ENCODE assay signal across 9 cellular contexts in genomic region chr4:40193018-40193571, GRCh38. TPM values are rescaled to one million over a fixed set of nuclear protein-coding genes. Genes with fewer than 3 reads are reported as not detected.
DNase-seq lines count a peak whose midpoint lies in the region; ATAC-seq, FAIRE-seq and TF ChIP-seq lines count a peak whose summit lies in the region.
"Had no signal": no experiment of that assay in that cellular context is flagged by ENCODE, and none has a peak within 500 bp of the region (broad histone marks: within the 10 kb centered on the region; RNA-seq: fewer than 3 reads in every experiment).

No MANE protein-coding gene starts in this region.

- ATAC-seq in GM18870 (IDR thresholded peaks at IDR 0.05; ENCODE audit: unreplicated experiment), result peak; percentile 24
- peak; percentile 27 for ATAC-seq in HG02623 (IDR thresholded peaks at IDR 0.05; ENCODE audit: unreplicated experiment)
- ATAC-seq in PC-3, result no peak
- peak in 1 of 2 donors; percentile 5 for ATAC-seq in natural killer cell treated with Interleukin-12 subunit alpha and Interleukin-12 subunit beta and Interleukin-15 and Interleukin-18, amount 100 ng/mL, for 72 hours

- peak overlapping the region; percentile 99 for H3K4me3 Mint-ChIP-seq in natural killer cell treated with Interleukin-12 subunit alpha and Interleukin-12 subunit beta and Interleukin-15 and Interleukin-18, amount 100 ng/mL, for 72 hours

- no peaks in the 10 kb centered on the region for H4K20me1 ChIP-seq in PC-3 (ENCODE audit: low read length)

- WGBS in sigmoid colon, 2 donors, result 20 to 23% methylated on average over 11 of the region's 11 CpGs

- intact Hi-C loops in PC-3 (cut with micrococcal nuclease) (no loop called here), sigmoid colon (cut with DNase I) (no loop called here)

- H3K4me3 ChIP-seq in PC-3 (ENCODE audit: low read length), result no peak overlapping the region
- H3K4me3 ChIP-seq in sigmoid colon, result no peak overlapping the region

- no peaks in the 10 kb centered on the region for H3K9me2 ChIP-seq in PC-3 (replicated peaks; ENCODE audit: low read length)

- POLR2A ChIA-PET in PC-3 (lab: Charles Lee; ENCODE audit: unreplicated experiment), result no interaction called here

- H2AFZ ChIP-seq in PC-3 (ENCODE audit: low read length), result no peak overlapping the region

- H3K27me3 Mint-ChIP-seq in natural killer cell treated with Interleukin-12 subunit alpha and Interleukin-12 subunit beta and Interleukin-15 and Interleukin-18, amount 100 ng/mL, for 72 hours, result no peaks in the 10 kb centered on the region

- no peak for FAIRE-seq in D721Med (lab: Jason Lieb, UNC)
- FAIRE-seq: keratinocyte had no signal

- H3K79me2 ChIP-seq in PC-3 (ENCODE audit: low read length), result no peaks in the 10 kb centered on the region

- no peaks in the 10 kb centered on the region for H3K9me3 Mint-ChIP-seq in natural killer cell treated with Interleukin-12 subunit alpha and Interleukin-12 subunit beta and Interleukin-15 and Interleukin-18, amount 100 ng/mL, for 72 hours

- H3K9me3 ChIP-seq in PC-3 (ENCODE audit: low read length) (no peaks in the 10 kb centered on the region), sigmoid colon (no peaks in the 10 kb centered on the region)

- CTCF ChIA-PET in PC-3 (lab: Charles Lee), result no interaction called here

- H3K4me2 ChIP-seq in PC-3 (ENCODE audit: low read length), result no peak overlapping the region

- H3K27ac Mint-ChIP-seq in natural killer cell treated with Interleukin-12 subunit alpha and Interleukin-12 subunit beta and Interleukin-15 and Interleukin-18, amount 100 ng/mL, for 72 hours, result peak overlapping the region; percentile 98

- no TSS peak for BruUV-seq in PC-3 (replicated peaks; lab: Mats Ljungman, UMichigan)

- no peak for TF ChIP-seq POLR2A in sigmoid colon (IDR thresholded peaks at IDR 0.05)

- H3K9ac ChIP-seq in PC-3 (ENCODE audit: low read length), result peak overlapping the region; percentile 84

- peaks cover 11% of the 10 kb centered on the region for H3K36me3 Mint-ChIP-seq in natural killer cell treated with Interleukin-12 subunit alpha and Interleukin-12 subunit beta and Interleukin-15 and Interleukin-18, amount 100 ng/mL, for 72 hours

- peaks cover 48 to 63% of the 10 kb centered on the region in 2 donors for H3K4me1 Mint-ChIP-seq in natural killer cell treated with Interleukin-12 subunit alpha and Interleukin-12 subunit beta and Interleukin-15 and Interleukin-18, amount 100 ng/mL, for 72 hours (ENCODE audit: low read depth in 2 of 2)

- DNase-seq in PC-3, result no peak
- DNase-seq in natural killer cell treated with Interleukin-12 subunit alpha and Interleukin-12 subunit beta and Interleukin-15 and Interleukin-18, amount 100 ng/mL, for 72 hours (ENCODE audit: low spot score), result no peak
- no peak for DNase-seq in D721Med (ENCODE audit: insufficient read length, low spot score)
- DNase-seq in sigmoid colon, result no peak
- DNase-seq in amniotic stem cell (lab: John Stamatoyannopoulos, UW), result no peak
- DNase-seq in mucosa of gallbladder (ENCODE audit: low spot score), result no peak

- H3K4me1 ChIP-seq in PC-3 (ENCODE audit: insufficient read depth, low read length), result peaks cover 32% of the 10 kb centered on the region
- no peaks in the 10 kb centered on the region for H3K4me1 ChIP-seq in sigmoid colon

- H3K27me3 ChIP-seq in PC-3 (ENCODE audit: low read length) (no peaks in the 10 kb centered on the region), sigmoid colon (no peaks in the 10 kb centered on the region)

- H3K27ac ChIP-seq in PC-3 (ENCODE audit: low read length), result peak overlapping the region; percentile 94
- H3K27ac ChIP-seq in sigmoid colon, result no peak overlapping the region

- no peaks in the 10 kb centered on the region for H3K36me3 ChIP-seq in PC-3 (ENCODE audit: low read depth, low read length)
- H3K36me3 ChIP-seq in sigmoid colon, result no peaks in the 10 kb centered on the region

- TF ChIP-seq CTCF in PC-3 (conservative IDR thresholded peaks at IDR 0.05; ENCODE audit: low read depth, low read length) (no peak), D721Med (IDR thresholded peaks at IDR 0.05; ENCODE audit: insufficient read depth, missing control alignments) (no peak), sigmoid colon (IDR thresholded peaks at IDR 0.05) (no peak)

- no peak for TF ChIP-seq EP300 in sigmoid colon (IDR thresholded peaks at IDR 0.05)

- no peaks in the 10 kb centered on the region for H3F3A ChIP-seq in PC-3 (ENCODE audit: low read length, unreplicated experiment)

RNA-seq across cellular contexts. Expression of gene RHOH, which starts 3.7 kb away (rescaled TPM):
- 0.12 TPM in 1 of 2 replicates, not detected in the other for total RNA-seq in PC-3 (2014; rRNA removed)
- 100 to 1,000 TPM; 140 to 169 TPM for total RNA-seq in natural killer cell treated with Interleukin-12 subunit alpha and Interleukin-12 subunit beta and Interleukin-15 and Interleukin-18, amount 100 ng/mL, for 72 hours
- 1 to 10 TPM in 2 of 4 donors, under 1 TPM in 2; 0.49 to 1.4 (median 1.0) TPM for total RNA-seq in sigmoid colon
- 10 to 100 TPM in 1 of 3 donors, 1 to 10 TPM in 2; 2.5 to 38.8 (median 4.2) TPM for polyA plus RNA-seq in sigmoid colon
- 7.9 TPM for total RNA-seq in mucosa of gallbladder

Comparison
In these comparisons a context has a peak if more than half of its experiments do, and no peak if none do; other contexts are left out.
1. RNA of gene RHOH, which starts 3.7 kb away (total RNA-seq): 140 to 169 TPM in natural killer cell treated with Interleukin-12 subunit alpha and Interleukin-12 subunit beta and Interleukin-15 and Interleukin-18, amount 100 ng/mL, for 72 hours; 7.9 TPM in mucosa of gallbladder (single experiment), 0.49 to 1.4 TPM in sigmoid colon and 0.12 TPM in PC-3; every median in the first group is over 10 times any median in the second.